Comparison of ENCODE assay signal across 2 cellular contexts in genomic region chr7:26787696-26788095, GRCh38.
TF ChIP-seq lines count a peak whose summit lies in the region.

No MANE protein-coding gene starts in this region.

TF ChIP-seq in GM23338, 12 proteins besides CTCF, POLR2A, EP300 and RAD21:
- TF ChIP-seq, protein P1, sequence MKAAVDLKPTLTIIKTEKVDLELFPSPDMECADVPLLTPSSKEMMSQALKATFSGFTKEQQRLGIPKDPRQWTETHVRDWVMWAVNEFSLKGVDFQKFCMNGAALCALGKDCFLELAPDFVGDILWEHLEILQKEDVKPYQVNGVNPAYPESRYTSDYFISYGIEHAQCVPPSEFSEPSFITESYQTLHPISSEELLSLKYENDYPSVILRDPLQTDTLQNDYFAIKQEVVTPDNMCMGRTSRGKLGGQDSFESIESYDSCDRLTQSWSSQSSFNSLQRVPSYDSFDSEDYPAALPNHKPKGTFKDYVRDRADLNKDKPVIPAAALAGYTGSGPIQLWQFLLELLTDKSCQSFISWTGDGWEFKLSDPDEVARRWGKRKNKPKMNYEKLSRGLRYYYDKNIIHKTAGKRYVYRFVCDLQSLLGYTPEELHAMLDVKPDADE (IDR thresholded peaks at IDR 0.05): no peak
- TF ChIP-seq ZNF114 (CRISPR knock-in tag; IDR thresholded peaks at IDR 0.05): no peak
- no peak for TF ChIP-seq EZH2phosphoT487 (IDR thresholded peaks at IDR 0.05; ENCODE audit: unreplicated experiment)
- TF ChIP-seq ZNF331 (CRISPR knock-in tag; IDR thresholded peaks at IDR 0.05; ENCODE audit: low read depth): no peak
- TF ChIP-seq POLR2AphosphoS5 (IDR thresholded peaks at IDR 0.05; ENCODE audit: low read depth): no peak
- TF ChIP-seq CREB1 (CRISPR knock-in tag; IDR thresholded peaks at IDR 0.05; ENCODE audit: low read depth): no peak
- no peak for TF ChIP-seq EZH2 (IDR thresholded peaks at IDR 0.05; ENCODE audit: low read depth, unreplicated experiment)
- TF ChIP-seq, protein P2, sequence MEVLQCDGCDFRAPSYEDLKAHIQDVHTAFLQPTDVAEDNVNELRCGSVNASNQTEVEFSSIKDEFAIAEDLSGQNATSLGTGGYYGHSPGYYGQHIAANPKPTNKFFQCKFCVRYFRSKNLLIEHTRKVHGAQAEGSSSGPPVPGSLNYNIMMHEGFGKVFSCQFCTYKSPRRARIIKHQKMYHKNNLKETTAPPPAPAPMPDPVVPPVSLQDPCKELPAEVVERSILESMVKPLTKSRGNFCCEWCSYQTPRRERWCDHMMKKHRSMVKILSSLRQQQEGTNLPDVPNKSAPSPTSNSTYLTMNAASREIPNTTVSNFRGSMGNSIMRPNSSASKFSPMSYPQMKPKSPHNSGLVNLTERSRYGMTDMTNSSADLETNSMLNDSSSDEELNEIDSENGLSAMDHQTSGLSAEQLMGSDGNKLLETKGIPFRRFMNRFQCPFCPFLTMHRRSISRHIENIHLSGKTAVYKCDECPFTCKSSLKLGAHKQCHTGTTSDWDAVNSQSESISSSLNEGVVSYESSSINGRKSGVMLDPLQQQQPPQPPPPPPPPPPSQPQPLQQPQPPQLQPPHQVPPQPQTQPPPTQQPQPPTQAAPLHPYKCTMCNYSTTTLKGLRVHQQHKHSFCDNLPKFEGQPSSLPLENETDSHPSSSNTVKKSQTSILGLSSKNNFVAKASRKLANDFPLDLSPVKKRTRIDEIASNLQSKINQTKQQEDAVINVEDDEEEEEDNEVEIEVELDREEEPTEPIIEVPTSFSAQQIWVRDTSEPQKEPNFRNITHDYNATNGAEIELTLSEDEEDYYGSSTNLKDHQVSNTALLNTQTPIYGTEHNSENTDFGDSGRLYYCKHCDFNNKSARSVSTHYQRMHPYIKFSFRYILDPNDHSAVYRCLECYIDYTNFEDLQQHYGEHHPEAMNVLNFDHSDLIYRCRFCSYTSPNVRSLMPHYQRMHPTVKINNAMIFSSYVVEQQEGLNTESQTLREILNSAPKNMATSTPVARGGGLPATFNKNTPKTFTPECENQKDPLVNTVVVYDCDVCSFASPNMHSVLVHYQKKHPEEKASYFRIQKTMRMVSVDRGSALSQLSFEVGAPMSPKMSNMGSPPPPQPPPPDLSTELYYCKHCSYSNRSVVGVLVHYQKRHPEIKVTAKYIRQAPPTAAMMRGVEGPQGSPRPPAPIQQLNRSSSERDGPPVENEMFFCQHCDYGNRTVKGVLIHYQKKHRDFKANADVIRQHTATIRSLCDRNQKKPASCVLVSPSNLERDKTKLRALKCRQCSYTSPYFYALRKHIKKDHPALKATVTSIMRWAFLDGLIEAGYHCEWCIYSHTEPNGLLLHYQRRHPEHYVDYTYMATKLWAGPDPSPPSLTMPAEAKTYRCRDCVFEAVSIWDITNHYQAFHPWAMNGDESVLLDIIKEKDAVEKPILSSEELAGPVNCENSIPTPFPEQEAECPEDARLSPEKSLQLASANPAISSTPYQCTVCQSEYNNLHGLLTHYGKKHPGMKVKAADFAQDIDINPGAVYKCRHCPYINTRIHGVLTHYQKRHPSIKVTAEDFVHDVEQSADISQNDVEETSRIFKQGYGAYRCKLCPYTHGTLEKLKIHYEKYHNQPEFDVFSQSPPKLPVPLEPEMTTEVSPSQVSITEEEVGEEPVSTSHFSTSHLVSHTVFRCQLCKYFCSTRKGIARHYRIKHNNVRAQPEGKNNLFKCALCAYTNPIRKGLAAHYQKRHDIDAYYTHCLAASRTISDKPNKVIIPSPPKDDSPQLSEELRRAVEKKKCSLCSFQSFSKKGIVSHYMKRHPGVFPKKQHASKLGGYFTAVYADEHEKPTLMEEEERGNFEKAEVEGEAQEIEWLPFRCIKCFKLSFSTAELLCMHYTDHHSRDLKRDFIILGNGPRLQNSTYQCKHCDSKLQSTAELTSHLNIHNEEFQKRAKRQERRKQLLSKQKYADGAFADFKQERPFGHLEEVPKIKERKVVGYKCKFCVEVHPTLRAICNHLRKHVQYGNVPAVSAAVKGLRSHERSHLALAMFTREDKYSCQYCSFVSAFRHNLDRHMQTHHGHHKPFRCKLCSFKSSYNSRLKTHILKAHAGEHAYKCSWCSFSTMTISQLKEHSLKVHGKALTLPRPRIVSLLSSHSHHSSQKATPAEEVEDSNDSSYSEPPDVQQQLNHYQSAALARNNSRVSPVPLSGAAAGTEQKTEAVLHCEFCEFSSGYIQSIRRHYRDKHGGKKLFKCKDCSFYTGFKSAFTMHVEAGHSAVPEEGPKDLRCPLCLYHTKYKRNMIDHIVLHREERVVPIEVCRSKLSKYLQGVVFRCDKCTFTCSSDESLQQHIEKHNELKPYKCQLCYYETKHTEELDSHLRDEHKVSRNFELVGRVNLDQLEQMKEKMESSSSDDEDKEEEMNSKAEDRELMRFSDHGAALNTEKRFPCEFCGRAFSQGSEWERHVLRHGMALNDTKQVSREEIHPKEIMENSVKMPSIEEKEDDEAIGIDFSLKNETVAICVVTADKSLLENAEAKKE (CRISPR knock-in tag; IDR thresholded peaks at IDR 0.05): no peak
- TF ChIP-seq JUNB (IDR thresholded peaks at IDR 0.05; ENCODE audit: unreplicated experiment): no peak
- no peak for TF ChIP-seq NANOG (IDR thresholded peaks at IDR 0.05; ENCODE audit: borderline replicate concordance)
- no peak for TF ChIP-seq STAT1 (IDR thresholded peaks at IDR 0.05; ENCODE audit: unreplicated experiment)
- no peak for TF ChIP-seq REST (IDR thresholded peaks at IDR 0.05; ENCODE audit: unreplicated experiment)

TF ChIP-seq in HepG2, 621 proteins besides CTCF, POLR2A, EP300 and RAD21:
- TF ChIP-seq ZNF879 (CRISPR knock-in tag; IDR thresholded peaks at IDR 0.05) (no peak), ZNF512 (CRISPR knock-in tag; IDR thresholded peaks at IDR 0.05) (no peak)
